In genomic region chr3:64454179-64454578, GRCh38 we compare ENCODE assay signal across 19 cellular contexts.
DNase-seq lines count a peak whose midpoint lies in the region; ATAC-seq and TF ChIP-seq lines count a peak whose summit lies in the region.
"Had no signal": no experiment of that assay in that cellular context is flagged by ENCODE, and none has a peak within 500 bp of the region (broad histone marks: within the 10 kb centered on the region; RNA-seq: fewer than 3 reads in every experiment).

No MANE protein-coding gene starts in this region.

- H3K4me1 ChIP-seq in HEK293 (ENCODE audit: control insufficient read depth, insufficient read depth, low read length) = peaks cover 7% of the 10 kb centered on the region; the same call in 1 of the 2 replicates

- no peak overlapping the region for H3K4me3 ChIP-seq in HEK293 (ENCODE audit: low read depth, low read length)
- H3K4me3 ChIP-seq: tibial nerve had no signal

- no peaks in the 10 kb centered on the region for H3K9me3 ChIP-seq in HEK293 (ENCODE audit: control insufficient read depth, insufficient read depth, low read depth, low read length)
- H3K9me3 ChIP-seq: tibial nerve had no signal

- H3K36me3 ChIP-seq in HEK293 (ENCODE audit: control insufficient read depth in 2 of 2, insufficient read depth in 1 of 2, low read length in 2 of 2) = no peaks in the 10 kb centered on the region
- H3K36me3 ChIP-seq: tibial nerve had no signal

- CTCF ChIA-PET in HEK293 (lab: Yijun Ruan, JAX) = interaction anchor here (0.7 kb wide), 1 partner anchor 9 kb away, joined by 3 read pairs; no protein-coding TSS in a partner anchor

- no peak for TF ChIP-seq CTCF in HEK293 (tag by site-specific recombination; IDR thresholded peaks at IDR 0.05)

- H3K27ac ChIP-seq in HEK293 (ENCODE audit: extremely low read depth, low read depth, low read length) = no peak overlapping the region
- H3K27ac ChIP-seq: tibial nerve had no signal

- ATAC-seq in HG03139 (IDR thresholded peaks at IDR 0.05; ENCODE audit: unreplicated experiment) = no peak
- ATAC-seq in HG02852 (IDR thresholded peaks at IDR 0.05; ENCODE audit: unreplicated experiment) = no peak
- ATAC-seq in GM18519 (IDR thresholded peaks at IDR 0.05; ENCODE audit: low FRiP score, unreplicated experiment) = no peak
- ATAC-seq: activated T-cell treated with anti-CD3 and anti-CD28 coated beads, Interleukin-2, amount 50 U/mL, for 4 hours; T-helper 17 cell had no signal

- DNase-seq in Ammon's horn (ENCODE audit: low spot score) = peak; percentile 22
- peak; percentile 70 for DNase-seq in astrocyte of the hippocampus (ENCODE audit: low read depth, low spot score)
- peak; percentile 60 for DNase-seq in islet precursor cell
- no peak for DNase-seq in activated effector memory CD4-positive, alpha-beta T cell treated with anti-CD3 and anti-CD28 coated beads, Interleukin-2, amount 50 U/mL, for 16 hours
- DNase-seq: activated CD4-positive, alpha-beta T cell treated with anti-CD3 and anti-CD28 coated beads for 4 hours; activated T-cell treated with anti-CD3 and anti-CD28 coated beads, Interleukin-2, amount 50 U/mL, for 4 hours; amniotic stem cell; DND-41; glutamatergic neuron; KG1; NCI-H146; NCI-H524 treated with DMSO at 0.1 percent for 48 hours; stimulated activated CD8-positive, alpha-beta memory T cell treated with anti-CD3 and anti-CD28 coated beads, Interleukin-4, amount 100 ng/mL, for 48 hours; T-helper 17 cell had no signal

- POLR2A ChIA-PET in HEK293 (lab: Yijun Ruan, JAX) = no interaction called here

TF ChIP-seq in HEK293, 187 proteins besides CTCF, POLR2A, EP300 and RAD21:
- TF ChIP-seq ZNF398 (tag by site-specific recombination; IDR thresholded peaks at IDR 0.05) (peak; percentile 55; the same call in 1 of the 2 replicates), ZNF837 (tag by site-specific recombination; IDR thresholded peaks at IDR 0.05) (no peak), FEZF1 (tag by site-specific recombination; IDR thresholded peaks at IDR 0.05) (peak; percentile 50), ZFHX2 (tag by site-specific recombination; conservative IDR thresholded peaks at IDR 0.05) (peak; percentile 61), ATF2 (tag by site-specific recombination; IDR thresholded peaks at IDR 0.05; ENCODE audit: low read depth) (0 out of 2 replicates have a peak, but pooled peaks have one; percentile 7), ZNF324 (tag by site-specific recombination; IDR thresholded peaks at IDR 0.05) (peak; percentile 49; the same call in 1 of the 2 replicates), ZNF16 (tag by site-specific recombination; IDR thresholded peaks at IDR 0.05; ENCODE audit: low read depth) (no peak)
